ENCODE assay signal across 13 cellular contexts in genomic region chr1:59487335-59488031, GRCh38.
DNase-seq lines count a peak whose midpoint lies in the region; ATAC-seq, FAIRE-seq and TF ChIP-seq lines count a peak whose summit lies in the region.
"Had no signal": no experiment of that assay in that cellular context is flagged by ENCODE, and none has a peak within 500 bp of the region (broad histone marks: within the 10 kb centered on the region; RNA-seq: fewer than 3 reads in every experiment).

No MANE protein-coding gene starts in this region.

- H3K9me3 Mint-ChIP-seq in activated CD4-positive, alpha-beta memory T cell treated with anti-CD3 and anti-CD28 coated beads for 36 hours: peaks cover 3% of the 10 kb centered on the region

- FAIRE-seq in HTR-8/SVneo (lab: Jason Lieb, UNC): no peak

- ATAC-seq in foreskin keratinocyte (peak; percentile 94), HG02885 (IDR thresholded peaks at IDR 0.05; ENCODE audit: poor library complexity, unreplicated experiment) (no peak)

- intact Hi-C loops in uterus (cut with DNase I; ENCODE audit: low total_unique reads): no loop called here
- intact Hi-C loops in activated CD4-positive, alpha-beta memory T cell treated with anti-CD3 and anti-CD28 coated beads for 36 hours (cut with micrococcal nuclease): no loop called here

- TF ChIP-seq CTCF in foreskin keratinocyte (conservative IDR thresholded peaks at IDR 0.05): no peak
- TF ChIP-seq CTCF in uterus (IDR thresholded peaks at IDR 0.05): no peak

- no peak for TF ChIP-seq POLR2A in uterus (IDR thresholded peaks at IDR 0.05)

- DNase-seq in HTR-8/SVneo (ENCODE audit: insufficient read length, low spot score) (peak; percentile 15), amniotic stem cell (lab: John Stamatoyannopoulos, UW) (peak; percentile 2), foreskin keratinocyte (peak; percentile 72 to 91), uterus (no peak), UCSD-AML1 (lab: John Stamatoyannopoulos, UW; ENCODE audit: unreplicated experiment) (no peak)
- DNase-seq in activated CD4-positive, alpha-beta memory T cell treated with anti-CD3 and anti-CD28 coated beads for 36 hours: no peak
- DNase-seq: activated CD4-positive, alpha-beta T cell treated with anti-CD3 and anti-CD28 coated beads for 4 hours; COR-L47; Karpas-422; testis had no signal

- POLR2A ChIA-PET in activated CD4-positive, alpha-beta memory T cell treated with anti-CD3 and anti-CD28 coated beads for 36 hours (lab: Charles Lee): no interaction called here

- H3K27ac ChIP-seq in foreskin keratinocyte (peak overlapping the region; percentile 84), uterus (peak overlapping the region; percentile 7 to 27)
- H3K27ac ChIP-seq: testis had no signal

- no peak overlapping the region for H3K27ac Mint-ChIP-seq in activated CD4-positive, alpha-beta memory T cell treated with anti-CD3 and anti-CD28 coated beads for 36 hours
- H3K27ac Mint-ChIP-seq: activated T-helper 1 cell treated with anti-CD3 and anti-CD28 coated beads, Interleukin-12 subunit alpha, Interleukin-12 subunit beta, Interleukin-2, Interleukin-4 antibody, amounts not matched to agents 30 ng/mL and 10 ng/mL and 1 ng/mL, durations not matched to agents 14 hours and 24 hours and 36 hours; memory B cell had no signal

- H3K4me3 Mint-ChIP-seq in activated CD4-positive, alpha-beta memory T cell treated with anti-CD3 and anti-CD28 coated beads for 36 hours: no peak overlapping the region
- H3K4me3 Mint-ChIP-seq: activated T-helper 1 cell treated with anti-CD3 and anti-CD28 coated beads, Interleukin-12 subunit alpha, Interleukin-12 subunit beta, Interleukin-2, Interleukin-4 antibody, amounts not matched to agents 30 ng/mL and 10 ng/mL and 1 ng/mL, durations not matched to agents 14 hours and 24 hours and 36 hours; memory B cell had no signal

- H3K27me3 ChIP-seq in foreskin keratinocyte: no peaks in the 10 kb centered on the region
- no peaks in the 10 kb centered on the region for H3K27me3 ChIP-seq in uterus
- H3K27me3 ChIP-seq: testis had no signal

- CTCF ChIA-PET in activated CD4-positive, alpha-beta memory T cell treated with anti-CD3 and anti-CD28 coated beads for 36 hours (lab: Charles Lee): interaction anchor here (0.6 kb wide), 1 partner anchor 160 kb away, joined by 3 read pairs; no protein-coding TSS in a partner anchor

- H3K36me3 ChIP-seq in uterus: no peaks in the 10 kb centered on the region

- H3K4me1 ChIP-seq in foreskin keratinocyte (peaks cover 38% of the 10 kb centered on the region), uterus (no peaks in the 10 kb centered on the region)
- H3K4me1 ChIP-seq: testis had no signal

- H3K9me3 ChIP-seq in uterus: no peaks in the 10 kb centered on the region
- H3K9me3 ChIP-seq: testis had no signal

- H3K36me3 Mint-ChIP-seq in activated CD4-positive, alpha-beta memory T cell treated with anti-CD3 and anti-CD28 coated beads for 36 hours: no peaks in the 10 kb centered on the region

- no peaks in the 10 kb centered on the region for H3K4me1 Mint-ChIP-seq in activated CD4-positive, alpha-beta memory T cell treated with anti-CD3 and anti-CD28 coated beads for 36 hours (ENCODE audit: low read depth)

- no peak overlapping the region for H3K4me3 ChIP-seq in uterus
- H3K4me3 ChIP-seq: testis had no signal

- H3K27me3 Mint-ChIP-seq in activated CD4-positive, alpha-beta memory T cell treated with anti-CD3 and anti-CD28 coated beads for 36 hours: peaks cover 3% of the 10 kb centered on the region
- H3K27me3 Mint-ChIP-seq: memory B cell had no signal

Comparison
In these comparisons a context has a peak if more than half of its experiments do, and no peak if none do; other contexts are left out.
1. DNase-seq: peak in HTR-8/SVneo (single experiment), amniotic stem cell (single experiment) and foreskin keratinocyte (2 of 2); none in uterus (0 of 2), activated CD4-positive, alpha-beta memory T cell treated with anti-CD3 and anti-CD28 coated beads for 36 hours (single experiment) and UCSD-AML1 (single experiment).